22 cellular contexts compared by ENCODE assay signal in the genomic region with DNA sequence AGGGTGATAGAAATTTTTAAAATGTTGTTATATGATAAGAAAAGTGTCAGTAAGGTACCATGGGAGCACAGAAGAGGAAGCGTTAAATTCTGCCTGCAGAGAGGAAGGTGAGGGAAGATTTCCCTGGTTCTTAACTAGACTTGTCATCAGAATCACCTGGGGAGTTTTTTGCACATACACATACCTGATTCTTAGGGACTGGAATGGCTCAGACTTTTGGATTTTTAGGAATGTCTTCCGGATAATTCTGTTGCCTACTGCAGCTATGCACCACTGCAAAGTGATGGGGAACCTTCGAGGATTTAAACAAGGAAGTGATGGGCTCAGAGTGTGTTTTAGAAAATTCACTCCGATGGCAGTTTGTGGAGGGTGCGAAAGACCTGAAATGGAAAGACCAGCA. TPM values are rescaled to one million over a fixed set of nuclear protein-coding genes. Genes with fewer than 3 reads are reported as not detected.
DNase-seq lines count a peak whose midpoint lies in the region; ATAC-seq and TF ChIP-seq lines count a peak whose summit lies in the region.
"Had no signal": no experiment of that assay in that cellular context is flagged by ENCODE, and none has a peak within 500 bp of the region (broad histone marks: within the 10 kb centered on the region; RNA-seq: fewer than 3 reads in every experiment).

No MANE protein-coding gene starts in this region.

- peaks cover 9% of the 10 kb centered on the region for H3K36me3 Mint-ChIP-seq in natural killer cell treated with Interleukin-12 subunit alpha and Interleukin-12 subunit beta and Interleukin-15 and Interleukin-18, amount 100 ng/mL, for 72 hours
- peaks cover 6% of the 10 kb centered on the region for H3K36me3 Mint-ChIP-seq in natural killer cell

- no peaks in the 10 kb centered on the region for H3K27me3 Mint-ChIP-seq in natural killer cell treated with Interleukin-12 subunit alpha and Interleukin-12 subunit beta and Interleukin-15 and Interleukin-18, amount 100 ng/mL, for 72 hours
- no peaks in the 10 kb centered on the region for H3K27me3 Mint-ChIP-seq in natural killer cell (ENCODE audit: low read depth in 2 of 2)
- H3K27me3 Mint-ChIP-seq: naive B cell, T-helper 17 cell had no signal

- H3K27me3 ChIP-seq in duodenal mucosa (ENCODE audit: control insufficient read depth in 1 of 2, insufficient read depth in 2 of 2, low read length in 2 of 2) (no peaks in the 10 kb centered on the region), mucosa of stomach (ENCODE audit: control insufficient read depth, insufficient read depth, low read length) (no peaks in the 10 kb centered on the region)
- H3K27me3 ChIP-seq: BLaER1, heart left ventricle, tibial nerve had no signal

- no peak for ATAC-seq in natural killer cell treated with Interleukin-12 subunit alpha and Interleukin-12 subunit beta and Interleukin-15 and Interleukin-18, amount 100 ng/mL, for 72 hours
- ATAC-seq in natural killer cell (no peak), HG03097 (IDR thresholded peaks at IDR 0.05; ENCODE audit: low FRiP score, unreplicated experiment) (no peak), HG02938 (IDR thresholded peaks at IDR 0.05; ENCODE audit: unreplicated experiment) (no peak)
- ATAC-seq: GM23338, heart left ventricle, T-helper 17 cell had no signal

- peaks cover 41 to 53% of the 10 kb centered on the region in 2 donors for H3K4me1 Mint-ChIP-seq in natural killer cell treated with Interleukin-12 subunit alpha and Interleukin-12 subunit beta and Interleukin-15 and Interleukin-18, amount 100 ng/mL, for 72 hours (ENCODE audit: low read depth in 2 of 2)
- peaks cover 14 to 19% of the 10 kb centered on the region in 2 donors for H3K4me1 Mint-ChIP-seq in natural killer cell
- H3K4me1 Mint-ChIP-seq: GM23338 had no signal

- peak overlapping the region; percentile 45 for H3K4me3 Mint-ChIP-seq in natural killer cell treated with Interleukin-12 subunit alpha and Interleukin-12 subunit beta and Interleukin-15 and Interleukin-18, amount 100 ng/mL, for 72 hours
- H3K4me3 Mint-ChIP-seq in natural killer cell: no peak overlapping the region
- H3K4me3 Mint-ChIP-seq: activated T-cell treated with anti-CD3 and anti-CD28 coated beads, Interleukin-2, amount 50 U/mL, for 4 hours; GM23338; naive B cell; T-helper 17 cell had no signal

- H3K36me3 ChIP-seq in duodenal mucosa (ENCODE audit: control insufficient read depth in 1 of 2, insufficient read depth in 2 of 2, low read length in 2 of 2): peaks cover 11 to 20% of the 10 kb centered on the region in 2 donors
- H3K36me3 ChIP-seq in mucosa of stomach (ENCODE audit: control insufficient read depth, insufficient read depth, low read length): no peaks in the 10 kb centered on the region

- H3K9ac ChIP-seq in duodenal mucosa (ENCODE audit: low read depth in 1 of 2, low read length in 2 of 2) (peak overlapping the region in 1 of 2 donors; percentile 2), mucosa of stomach (ENCODE audit: low read length) (peak overlapping the region; percentile 17)
- H3K9ac ChIP-seq: BLaER1 had no signal

- no peak overlapping the region for H3K4me3 ChIP-seq in duodenal mucosa (ENCODE audit: low read depth in 1 of 2, low read length in 2 of 2)
- H3K4me3 ChIP-seq in mucosa of stomach (ENCODE audit: low read length): no peak overlapping the region
- H3K4me3 ChIP-seq in lower leg skin (ENCODE audit: low read depth, poor library complexity, severe bottlenecking): no peak overlapping the region
- H3K4me3 ChIP-seq: BLaER1, GM23338, heart left ventricle, SK-N-MC, skin epidermis, tibial nerve had no signal

- H3K27ac ChIP-seq in duodenal mucosa (ENCODE audit: low read depth, low read length): peak overlapping the region; percentile 4
- H3K27ac ChIP-seq: BLaER1, heart left ventricle, SK-N-MC, tibial nerve had no signal

- no peak for TF ChIP-seq POLR2A in lower leg skin (IDR thresholded peaks at IDR 0.05)

- H3K27ac Mint-ChIP-seq in natural killer cell treated with Interleukin-12 subunit alpha and Interleukin-12 subunit beta and Interleukin-15 and Interleukin-18, amount 100 ng/mL, for 72 hours: peak overlapping the region; percentile 50 to 58
- no peak overlapping the region for H3K27ac Mint-ChIP-seq in natural killer cell
- H3K27ac Mint-ChIP-seq: GM23338, naive B cell, T-helper 17 cell had no signal

- TF ChIP-seq CTCF in natural killer cell (IDR thresholded peaks at IDR 0.05) (no peak), lower leg skin (IDR thresholded peaks at IDR 0.05) (no peak)

- H3K9me3 Mint-ChIP-seq in natural killer cell treated with Interleukin-12 subunit alpha and Interleukin-12 subunit beta and Interleukin-15 and Interleukin-18, amount 100 ng/mL, for 72 hours: peaks cover 2% of the 10 kb centered on the region
- no peaks in the 10 kb centered on the region for H3K9me3 Mint-ChIP-seq in natural killer cell
- H3K9me3 Mint-ChIP-seq: activated T-cell treated with anti-CD3 and anti-CD28 coated beads, Interleukin-2, amount 50 U/mL, for 4 hours; GM23338 had no signal

- intact Hi-C loops in natural killer cell (cut with micrococcal nuclease): no loop called here
- intact Hi-C loops in lower leg skin (cut with DNase I; ENCODE audit: low total_unique reads): no loop called here

- H3K9me3 ChIP-seq in duodenal mucosa (ENCODE audit: control insufficient read depth in 1 of 2, low read length in 2 of 2) (no peaks in the 10 kb centered on the region), mucosa of stomach (ENCODE audit: control insufficient read depth, low read length) (no peaks in the 10 kb centered on the region)
- H3K9me3 ChIP-seq: heart left ventricle, tibial nerve had no signal

- WGBS in lower leg skin, 2 donors: 90 to 91% methylated on average over 5 of the region's 5 CpGs

- DNase-seq in natural killer cell treated with Interleukin-12 subunit alpha and Interleukin-12 subunit beta and Interleukin-15 and Interleukin-18, amount 100 ng/mL, for 72 hours (ENCODE audit: low spot score): no peak
- DNase-seq in natural killer cell (no peak), CD1c-positive myeloid dendritic cell (ENCODE audit: extremely low spot score) (no peak), lower leg skin (ENCODE audit: low spot score in 2 of 2) (no peak)
- DNase-seq: activated CD4-positive, CD25-positive, alpha-beta regulatory T cell treated with anti-CD3 and anti-CD28 coated beads, Interleukin-2, amount 50 U/mL, for 72 hours; activated T-cell treated with anti-CD3 and anti-CD28 coated beads, Interleukin-2, amount 50 U/mL, for 4 hours; effector memory CD4-positive, alpha-beta T cell; heart left ventricle; naive B cell; NCI-H1694 treated with DMSO at 0.1 percent for 48 hours; occipital lobe; stimulated activated CD4-positive, alpha-beta T cell treated with anti-CD3 and anti-CD28 coated beads, Interleukin-1b, Interleukin-23, amount 100 ng/mL, for 48 hours; T-helper 17 cell had no signal

- H3K4me1 ChIP-seq in duodenal mucosa (ENCODE audit: control insufficient read depth in 1 of 2, insufficient read depth in 2 of 2, low read length in 2 of 2) (peaks cover 43 to 51% of the 10 kb centered on the region in 2 donors), mucosa of stomach (ENCODE audit: control insufficient read depth, insufficient read depth, low read length) (peaks cover 60% of the 10 kb centered on the region)

RNA-seq across cellular contexts. Expression of a gene that starts 21.9 kb away (rescaled TPM):
- total RNA-seq in natural killer cell treated with Interleukin-12 subunit alpha and Interleukin-12 subunit beta and Interleukin-15 and Interleukin-18, amount 100 ng/mL, for 72 hours: 10 to 100 TPM; 26.8 to 28.5 TPM
- total RNA-seq in natural killer cell: 10 to 100 TPM in 2 of 3 donors, 1 to 10 TPM in 1; 6.8 to 19.1 (median 17.0) TPM
- 10 to 100 TPM; 23.5 to 39.4 (median 33.4) TPM for total RNA-seq in lower leg skin

RNA-seq across cellular contexts. Expression of a gene that starts 33.5 kb away (rescaled TPM):
- total RNA-seq in natural killer cell treated with Interleukin-12 subunit alpha and Interleukin-12 subunit beta and Interleukin-15 and Interleukin-18, amount 100 ng/mL, for 72 hours: 10 to 100 TPM; 58.7 to 75.5 TPM
- total RNA-seq in natural killer cell (10 to 100 TPM; 34.9 to 38.0 (median 37.5) TPM), lower leg skin (10 to 100 TPM; 21.4 to 35.6 (median 28.8) TPM)

Comparison
In these comparisons a context has a peak if more than half of its experiments do, and no peak if none do; other contexts are left out.
1. H3K27ac Mint-ChIP-seq: peak in natural killer cell treated with Interleukin-12 subunit alpha and Interleukin-12 subunit beta and Interleukin-15 and Interleukin-18, amount 100 ng/mL, for 72 hours (2 of 2); none in natural killer cell (0 of 2).